Comparison of ENCODE assay signal across 20 cellular contexts in genomic region chr11:76778874-76779273, GRCh38.
"Had no signal": no experiment of that assay in that cellular context is flagged by ENCODE, and none has a peak within 500 bp of the region (broad histone marks: within the 10 kb centered on the region; RNA-seq: fewer than 3 reads in every experiment).

No MANE protein-coding gene starts in this region.

- H3K4me3 ChIP-seq: dorsolateral prefrontal cortex, gastrocnemius medialis, left ventricle myocardium inferior, lower lobe of right lung, ovary, smooth muscle cell had no signal

- H3K27ac Mint-ChIP-seq: immature natural killer cell, memory B cell, mesothelial cell of epicardium, naive B cell had no signal

- H3K27ac ChIP-seq: gastrocnemius medialis, left ventricle myocardium inferior, lower lobe of right lung, ovary had no signal

- H3K36me3 ChIP-seq: gastrocnemius medialis, left ventricle myocardium inferior, lower lobe of right lung, ovary had no signal

- H3K4me2 ChIP-seq: smooth muscle cell had no signal

- H3K4me3 Mint-ChIP-seq: immature natural killer cell, memory B cell, mesothelial cell of epicardium, naive B cell had no signal

- ATAC-seq: esophagus mucosa, gastrocnemius medialis, left cardiac atrium, lower lobe of right lung, right cardiac atrium had no signal

- DNase-seq: cortex of kidney; dorsolateral prefrontal cortex; effector CD8-positive, alpha-beta T cell; gastrocnemius medialis; immature natural killer cell; kidney; left cardiac atrium; left ventricle myocardium inferior; lower lobe of right lung; naive B cell; nucleus accumbens; ovary; right cardiac atrium; stimulated activated CD4-positive, alpha-beta T cell treated with anti-CD3 and anti-CD28 coated beads, Interleukin-2, amount 100 ng/mL, for 48 hours; stimulated activated naive CD4-positive, alpha-beta T cell treated with Interleukin-2 at 50 U/mL for 16 hours; trophoblast cell had no signal

- H3K27me3 ChIP-seq: dorsolateral prefrontal cortex, ovary had no signal

- H3K9me3 ChIP-seq: ovary had no signal
